ENCODE assay signal across 8 cellular contexts in genomic region chr6:10030942-10031537, GRCh38.
DNase-seq lines count a peak whose midpoint lies in the region; ATAC-seq and TF ChIP-seq lines count a peak whose summit lies in the region.

No MANE protein-coding gene starts in this region.

- no peaks in the 10 kb centered on the region for H3K9me2 ChIP-seq in DOHH2 (replicated peaks; ENCODE audit: control insufficient read depth, low read length)

- no peaks in the 10 kb centered on the region for H3F3A ChIP-seq in DOHH2 (ENCODE audit: control insufficient read depth, insufficient read depth)

- peak; percentile 68 for TF ChIP-seq CTCF in DOHH2 (IDR thresholded peaks at IDR 0.05; ENCODE audit: low read depth, low read length, poor library complexity, severe bottlenecking)

- no peaks in the 10 kb centered on the region for H3K4me1 ChIP-seq in DOHH2 (ENCODE audit: control insufficient read depth, low read length)

- ATAC-seq in HG03159 (IDR thresholded peaks at IDR 0.05; ENCODE audit: unreplicated experiment) (peak; percentile 67), GM18498 (IDR thresholded peaks at IDR 0.05; ENCODE audit: unreplicated experiment) (no peak)

- H3K79me2 ChIP-seq in DOHH2 (ENCODE audit: control insufficient read depth, low read length), result no peaks in the 10 kb centered on the region

- no peaks in the 10 kb centered on the region for H4K20me1 ChIP-seq in DOHH2 (ENCODE audit: control insufficient read depth, insufficient read depth, low read depth, low read length)

- no peaks in the 10 kb centered on the region for H3K27me3 ChIP-seq in DOHH2 (ENCODE audit: control insufficient read depth, low read length)

- no peak overlapping the region for H3K27ac ChIP-seq in DOHH2 (ENCODE audit: low read depth, low read length)

- H3K4me2 ChIP-seq in DOHH2 (ENCODE audit: low read length), result no peak overlapping the region

- DNase-seq in SKM-1 treated with dmso at 0.1 percent for 144 hours (lab: John Stamatoyannopoulos, UW; ENCODE audit: unreplicated experiment), result peak; percentile 30
- peak; percentile 12 for DNase-seq in kidney glomerular epithelial cell (lab: John Stamatoyannopoulos, UW)
- no peak for DNase-seq in mucosa of gallbladder (ENCODE audit: low spot score)
- no peak for DNase-seq in C1 segment of cervical spinal cord (lab: John Stamatoyannopoulos, UW)
- no peak for DNase-seq in AG08396 (ENCODE audit: low spot score)

- no peaks in the 10 kb centered on the region for H3K9me3 ChIP-seq in DOHH2 (ENCODE audit: control insufficient read depth, insufficient read depth, low read length)

- H3K36me3 ChIP-seq in DOHH2 (ENCODE audit: control insufficient read depth, low read length), result no peaks in the 10 kb centered on the region

- H3K4me3 ChIP-seq in DOHH2 (ENCODE audit: low read length), result no peak overlapping the region

Comparison
In these comparisons a context has a peak if more than half of its experiments do, and no peak if none do; other contexts are left out.
1. DNase-seq: peak in SKM-1 treated with dmso at 0.1 percent for 144 hours (single experiment) and kidney glomerular epithelial cell (single experiment); none in mucosa of gallbladder (single experiment), C1 segment of cervical spinal cord (0 of 14) and AG08396 (single experiment).